Comparison of ENCODE assay signal across 1 cellular context in genomic region chr12:111597731-111598636, GRCh38.
TF ChIP-seq lines count a peak whose summit lies in the region.

No MANE protein-coding gene starts in this region.

TF ChIP-seq in HEK293, 187 proteins besides CTCF, POLR2A, EP300 and RAD21 (continued from another document and continues in another):
- TF ChIP-seq AEBP2 (tag by site-specific recombination; IDR thresholded peaks at IDR 0.05; ENCODE audit: borderline replicate concordance) (no peak), ZFP69B (tag by site-specific recombination; IDR thresholded peaks at IDR 0.05) (peak; percentile 80), GLIS1 (tag by site-specific recombination; IDR thresholded peaks at IDR 0.05) (peak; percentile 75), ZSCAN23 (tag by site-specific recombination; IDR thresholded peaks at IDR 0.05) (peak; percentile 0; the same call in 1 of the 2 replicates), HOXD13 (CRISPR knock-in tag; IDR thresholded peaks at IDR 0.05; ENCODE audit: borderline replicate concordance) (no peak), PATZ1 (tag by site-specific recombination; IDR thresholded peaks at IDR 0.05) (peak; percentile 89), ZEB2 (tag by site-specific recombination; IDR thresholded peaks at IDR 0.05) (peak; percentile 73), ZNF664 (tag by site-specific recombination; IDR thresholded peaks at IDR 0.05) (no peak), HOXC10 (CRISPR knock-in tag; IDR thresholded peaks at IDR 0.05) (no peak), ZSCAN5A (tag by site-specific recombination; IDR thresholded peaks at IDR 0.05) (no peak), YY2 (tag by site-specific recombination; IDR thresholded peaks at IDR 0.05) (peak; percentile 39; the same call in 1 of the 2 replicates), ZNF777 (tag by site-specific recombination; IDR thresholded peaks at IDR 0.05; ENCODE audit: borderline replicate concordance) (no peak), ZNF404 (tag by site-specific recombination; IDR thresholded peaks at IDR 0.05) (no peak), PRDM4 (tag by site-specific recombination; IDR thresholded peaks at IDR 0.05) (no peak; the same call in 1 of the 2 replicates), ZNF792 (tag by site-specific recombination; IDR thresholded peaks at IDR 0.05) (no peak; the same call in 1 of the 2 replicates), ZNF223 (tag by site-specific recombination; IDR thresholded peaks at IDR 0.05) (no peak), ZNF416 (tag by site-specific recombination; IDR thresholded peaks at IDR 0.05) (no peak), ZNF302 (tag by site-specific recombination; IDR thresholded peaks at IDR 0.05; ENCODE audit: low read depth) (no peak), ZNF274 (IDR thresholded peaks at IDR 0.05; ENCODE audit: low read length) (no peak), ZNF274 (tag by site-specific recombination; IDR thresholded peaks at IDR 0.05; ENCODE audit: borderline replicate concordance) (no peak), ZNF76 (tag by site-specific recombination; IDR thresholded peaks at IDR 0.05; ENCODE audit: borderline replicate concordance, low read depth) (no peak; the same call in none of the 2 replicates), ZNF837 (tag by site-specific recombination; IDR thresholded peaks at IDR 0.05) (no peak), GLIS2 (tag by site-specific recombination; IDR thresholded peaks at IDR 0.05) (peak; percentile 88), HIC1 (tag by site-specific recombination; IDR thresholded peaks at IDR 0.05) (peak; percentile 57; the same call in 1 of the 2 replicates), ZNF366 (tag by site-specific recombination; conservative IDR thresholded peaks at IDR 0.05) (no peak; the same call in none of the 2 replicates), KLF1 (tag by site-specific recombination; IDR thresholded peaks at IDR 0.05) (no peak; the same call in 1 of the 2 replicates), SP2 (tag by site-specific recombination; IDR thresholded peaks at IDR 0.05) (peak; percentile 93), ZNF585B (tag by site-specific recombination; IDR thresholded peaks at IDR 0.05) (no peak), PRDM2 (tag by site-specific recombination; IDR thresholded peaks at IDR 0.05; ENCODE audit: borderline replicate concordance) (no peak), ZNF785 (tag by site-specific recombination; IDR thresholded peaks at IDR 0.05) (no peak), ZNF354C (tag by site-specific recombination; IDR thresholded peaks at IDR 0.05; ENCODE audit: borderline replicate concordance, low read depth) (no peak), GFI1B (tag by site-specific recombination; IDR thresholded peaks at IDR 0.05) (no peak; the same call in 1 of the 2 replicates), ZNF558 (tag by site-specific recombination; IDR thresholded peaks at IDR 0.05) (no peak), ZBTB26 (tag by site-specific recombination; optimal IDR thresholded peaks at IDR 0.05) (peak; percentile 73), ZNF148 (tag by site-specific recombination; IDR thresholded peaks at IDR 0.05; ENCODE audit: borderline replicate concordance) (no peak)
